In the genomic region with DNA sequence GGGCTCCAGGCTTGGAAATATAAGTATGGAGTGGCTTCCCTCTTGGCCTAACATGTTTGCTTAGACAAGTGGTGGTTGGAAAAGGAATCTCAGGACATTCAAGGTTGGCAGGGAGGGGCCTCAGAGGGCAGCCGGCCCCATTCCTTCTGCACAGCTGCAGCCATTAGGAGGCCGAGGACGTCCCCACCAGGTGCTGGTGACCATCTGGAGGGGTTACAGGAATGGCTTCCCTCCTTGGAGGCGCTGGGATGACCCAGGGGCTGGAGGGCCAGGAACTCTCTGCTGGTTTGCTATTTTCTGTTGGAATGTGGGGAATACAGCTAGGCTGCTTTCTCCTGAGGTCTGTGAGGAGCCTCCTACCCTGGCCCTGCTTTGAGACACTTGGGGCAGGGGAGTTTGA, we compare ENCODE assay signal across 1 cellular context.
TF ChIP-seq lines count a peak whose summit lies in the region.

No MANE protein-coding gene starts in this region.

TF ChIP-seq in H1, 55 proteins besides CTCF, POLR2A, EP300 and RAD21:
- TF ChIP-seq RFX5 (IDR thresholded peaks at IDR 0.05; ENCODE audit: borderline replicate concordance, low read depth, low read length) (no peak), CBX5 (IDR thresholded peaks at IDR 0.05; ENCODE audit: low read depth, low read length) (no peak), JUN (IDR thresholded peaks at IDR 0.05; ENCODE audit: low read depth, low read length) (no peak), TCF12 (IDR thresholded peaks at IDR 0.05; ENCODE audit: low read depth, low read length) (no peak), RBBP5 (IDR thresholded peaks at IDR 0.05; ENCODE audit: borderline replicate concordance, low read depth, low read length) (no peak), TAF7 (optimal IDR thresholded peaks at IDR 0.05; ENCODE audit: borderline replicate concordance, low read depth, low read length) (no peak), POLR2AphosphoS5 (IDR thresholded peaks at IDR 0.05; ENCODE audit: low read depth, low read length) (no peak), NANOG (IDR thresholded peaks at IDR 0.05; ENCODE audit: insufficient read depth, low read depth, low read length, poor library complexity, severe bottlenecking) (no peak), TBP (IDR thresholded peaks at IDR 0.05; ENCODE audit: low read depth, low read length) (no peak)
- TF ChIP-seq, protein P1, sequence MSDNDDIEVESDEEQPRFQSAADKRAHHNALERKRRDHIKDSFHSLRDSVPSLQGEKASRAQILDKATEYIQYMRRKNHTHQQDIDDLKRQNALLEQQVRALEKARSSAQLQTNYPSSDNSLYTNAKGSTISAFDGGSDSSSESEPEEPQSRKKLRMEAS (IDR thresholded peaks at IDR 0.05), result no peak
